Comparison of ENCODE assay signal across 10 cellular contexts in genomic region chr11:119518746-119519382, GRCh38.
DNase-seq lines count a peak whose midpoint lies in the region; ATAC-seq and TF ChIP-seq lines count a peak whose summit lies in the region.
"Had no signal": no experiment of that assay in that cellular context is flagged by ENCODE, and none has a peak within 500 bp of the region (broad histone marks: within the 10 kb centered on the region; RNA-seq: fewer than 3 reads in every experiment).

No MANE protein-coding gene starts in this region.

- in situ Hi-C loops in KBM-7 (cut with MboI; ENCODE audit: low pct_unique_long_range_greater_than_20kb, low sequenced_read_pairs) (no loop called here), astrocyte of the cerebellum (cut with HindIII; ENCODE audit: low sequenced_read_pairs) (no loop called here)

- H3K4me3 ChIP-seq in astrocyte of the cerebellum (ENCODE audit: low read depth, low read length) (no peak overlapping the region), WERI-Rb-1 (ENCODE audit: low read depth, low read length) (no peak overlapping the region)

- no peak for ATAC-seq in HG03354 (IDR thresholded peaks at IDR 0.05; ENCODE audit: poor library complexity, severe bottlenecking, unreplicated experiment)

- no peaks in the 10 kb centered on the region for H3K36me3 ChIP-seq in WERI-Rb-1

- H3K9me3 ChIP-seq in WERI-Rb-1 (ENCODE audit: severe bottlenecking) = no peaks in the 10 kb centered on the region

- no peak overlapping the region for H3K27ac ChIP-seq in WERI-Rb-1
- H3K27ac ChIP-seq: 22Rv1 had no signal

- no peak for TF ChIP-seq CTCF in astrocyte of the cerebellum (IDR thresholded peaks at IDR 0.05; ENCODE audit: low read depth, low read length, missing control alignments)
- no peak for TF ChIP-seq CTCF in WERI-Rb-1 (IDR thresholded peaks at IDR 0.05; ENCODE audit: low read depth, low read length)

- DNase-seq in DMS 273 (lab: John Stamatoyannopoulos, UW; ENCODE audit: unreplicated experiment) (peak; percentile 10), DMS 273 treated with DMSO at 0.1 percent for 48 hours (lab: John Stamatoyannopoulos, UW) (no peak), KBM-7 (peak; percentile 39), astrocyte of the cerebellum (ENCODE audit: low read depth) (peak; percentile 34), kidney glomerular epithelial cell (lab: John Stamatoyannopoulos, UW) (peak; percentile 18), WERI-Rb-1 (no peak), ureter (ENCODE audit: low spot score) (no peak)
- DNase-seq: Right ventricle myocardium superior had no signal

- H3K27me3 ChIP-seq in WERI-Rb-1 (ENCODE audit: insufficient read depth, low read depth, severe bottlenecking) = no peaks in the 10 kb centered on the region

Comparison
In these comparisons a context has a peak if more than half of its experiments do, and no peak if none do; other contexts are left out.
1. DNase-seq: peak in DMS 273 (single experiment), KBM-7 (single experiment), astrocyte of the cerebellum (single experiment) and kidney glomerular epithelial cell (single experiment); none in DMS 273 treated with DMSO at 0.1 percent for 48 hours (single experiment), WERI-Rb-1 (single experiment) and ureter (single experiment).